19 cellular contexts compared by ENCODE assay signal in the genomic region with DNA sequence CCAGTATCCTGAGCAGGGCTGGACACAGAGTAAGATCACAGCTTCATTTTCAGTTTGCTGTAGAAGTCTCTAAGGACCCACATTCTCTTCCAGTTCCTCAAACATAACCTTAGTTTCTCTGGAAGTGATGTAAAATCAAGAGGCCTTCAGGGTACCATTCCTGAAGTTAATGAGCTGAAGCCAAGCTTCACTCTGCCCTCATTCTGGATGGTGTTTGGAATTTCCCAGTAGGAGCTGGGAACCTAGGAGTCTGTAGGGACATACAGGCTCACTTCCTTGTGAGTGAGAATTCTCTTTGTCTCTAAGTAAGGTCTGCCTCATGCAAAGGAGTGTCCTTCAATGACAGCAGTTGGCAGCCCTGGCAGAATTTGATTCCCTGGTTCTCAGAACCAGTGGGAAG.
"Had no signal": no experiment of that assay in that cellular context is flagged by ENCODE, and none has a peak within 500 bp of the region (broad histone marks: within the 10 kb centered on the region; RNA-seq: fewer than 3 reads in every experiment).

No MANE protein-coding gene starts in this region.

- ATAC-seq: activated CD4-positive, CD25-positive, alpha-beta regulatory T cell treated with anti-CD3 and anti-CD28 coated beads, Interleukin-2, amount 50 U/mL, for 24 hours; activated CD8-positive, alpha-beta T cell treated with anti-CD3 and anti-CD28 coated beads for 36 hours; activated T-cell treated with anti-CD3 and anti-CD28 coated beads, Interleukin-2, amount 50 U/mL, for 72 hours; PC-3 had no signal

- DNase-seq: activated CD4-positive, alpha-beta T cell treated with anti-CD3 and anti-CD28 coated beads for 4 hours; activated CD8-positive, alpha-beta memory T cell treated with anti-CD3 and anti-CD28 coated beads, Interleukin-2, amount 50 U/mL, for 4 hours; activated CD8-positive, alpha-beta T cell treated with anti-CD3 and anti-CD28 coated beads for 36 hours; activated gamma-delta T cell treated with Interleukin-2 at 50 U/mL for 16 hours; activated naive CD4-positive, alpha-beta T cell treated with anti-CD3 and anti-CD28 coated beads, Interleukin-2, amount 10 ng/mL, durations not matched to agents 7 days and 5 days; activated naive CD8-positive, alpha-beta T cell treated with anti-CD3 and anti-CD28 coated beads, Interleukin-2, amount 10 ng/mL, durations not matched to agents 7 days and 5 days; activated T-cell treated with anti-CD3 and anti-CD28 coated beads, Interleukin-2, amount 50 U/mL, for 72 hours; adrenal gland; anterior cingulate cortex; cerebellar nuclear complex; NCI-H1092; NCI-H1417; NCI-H1930; NCI-H2171; NCI-H2227 treated with DMSO at 0.1 percent for 48 hours; NCI-H526 treated with DMSO at 0.1 percent for 48 hours; PC-3; SHP77 treated with DMSO at 0.1 percent for 48 hours had no signal
